Comparison of ENCODE assay signal across 8 cellular contexts in genomic region chr2:231785413-231785812, GRCh38. TPM values are rescaled to one million over a fixed set of nuclear protein-coding genes. Genes with fewer than 3 reads are reported as not detected.
A peak's percentile ranks its signal among the peaks of the same experiment; 100 is the strongest.
DNase-seq lines count a peak whose midpoint lies in the region; ATAC-seq and TF ChIP-seq lines count a peak whose summit lies in the region.
"Had no signal": no experiment of that assay in that cellular context is flagged by ENCODE, and none has a peak within 500 bp of the region (broad histone marks: within the 10 kb centered on the region; RNA-seq: fewer than 3 reads in every experiment).

No MANE protein-coding gene starts in this region.

- 98% methylated on average over 2 of the region's 2 CpGs; no CpG with 5 or more reads in 1 of the 2 experiments for WGBS in endodermal cell (ENCODE audit: insufficient coverage in 1 of 2, insufficient read length in 1 of 2), 2 experiments
- WGBS in prostate gland = 85% methylated on average over 2 of the region's 2 CpGs

- H3K27ac ChIP-seq in OCI-LY7 (ENCODE audit: low read depth, low read length, poor library complexity, severe bottlenecking) = peak overlapping the region; percentile 45
- no peak overlapping the region for H3K27ac ChIP-seq in endodermal cell (ENCODE audit: low read depth, low read length)
- no peak overlapping the region for H3K27ac ChIP-seq in prostate gland

- H3K4me3 ChIP-seq in H7 (ENCODE audit: insufficient read depth, low read depth, low read length) (peak overlapping the region; percentile 98), OCI-LY7 (ENCODE audit: low read depth, low read length, poor library complexity, severe bottlenecking) (peak overlapping the region; percentile 99), endodermal cell (ENCODE audit: low read length) (peak overlapping the region; percentile 84), retinal pigment epithelial cell (ENCODE audit: low read length) (peak overlapping the region; percentile 88), prostate gland (no peak overlapping the region)

- H3K36me3 ChIP-seq in H7 (replicated peaks; ENCODE audit: control insufficient read depth, insufficient read depth, low read length) (peaks cover 11% of the 10 kb centered on the region), OCI-LY7 (ENCODE audit: insufficient read depth, low read length) (peaks cover 23% of the 10 kb centered on the region), endodermal cell (ENCODE audit: control insufficient read depth, insufficient read depth, low read length) (peaks cover 21% of the 10 kb centered on the region), prostate gland (no peaks in the 10 kb centered on the region)

- H3K9me2 ChIP-seq in OCI-LY7 (ENCODE audit: insufficient read depth, low read length) = no peaks in the 10 kb centered on the region

- H3K4me1 Mint-ChIP-seq in endodermal cell = peaks cover 30% of the 10 kb centered on the region

- DNase-seq in H7 = no peak
- no peak for DNase-seq in OCI-LY7 (ENCODE audit: low spot score)
- no peak for DNase-seq in endodermal cell
- no peak for DNase-seq in retinal pigment epithelial cell (ENCODE audit: low read depth)
- no peak for DNase-seq in prostate gland (ENCODE audit: low spot score)
- no peak for DNase-seq in NCI-H1417 treated with DMSO at 0.1 percent for 48 hours (lab: John Stamatoyannopoulos, UW)

- H3K4me1 ChIP-seq in OCI-LY7 (ENCODE audit: insufficient read depth, low read length, poor library complexity, severe bottlenecking) (peaks cover 42% of the 10 kb centered on the region), endodermal cell (ENCODE audit: control insufficient read depth, insufficient read depth, low read length) (peaks cover 9% of the 10 kb centered on the region), prostate gland (replicated peaks) (no peaks in the 10 kb centered on the region)

- H2AFZ ChIP-seq in OCI-LY7 (ENCODE audit: low read length) = peak overlapping the region; percentile 90

- peaks cover 8% of the 10 kb centered on the region for H3K36me3 Mint-ChIP-seq in endodermal cell (ENCODE audit: low read depth)

- no peak for TF ChIP-seq POLR2A in prostate gland (IDR thresholded peaks at IDR 0.05)

- H3K9me3 ChIP-seq in OCI-LY7 (ENCODE audit: low read length) (no peaks in the 10 kb centered on the region), endodermal cell (ENCODE audit: control insufficient read depth, low read length) (no peaks in the 10 kb centered on the region), prostate gland (no peaks in the 10 kb centered on the region)
- H3K9me3 ChIP-seq: esophagus muscularis mucosa had no signal

- no peak for ATAC-seq in HG02678 (IDR thresholded peaks at IDR 0.05; ENCODE audit: unreplicated experiment)

- peak overlapping the region; percentile 97 for H3K27ac Mint-ChIP-seq in endodermal cell

- H3K4me3 Mint-ChIP-seq in endodermal cell = peak overlapping the region; percentile 84

- no peaks in the 10 kb centered on the region for H3K27me3 Mint-ChIP-seq in endodermal cell (ENCODE audit: insufficient read depth)

- POLR2A ChIA-PET in OCI-LY7 (lab: Charles Lee) = interaction anchor here (0.6 to 1.9 kb wide), 4 partner anchors 108 to 174 kb away, joined by 3 to 7 read pairs (median 6); no protein-coding TSS in a partner anchor

- TF ChIP-seq CTCF in OCI-LY7 (conservative IDR thresholded peaks at IDR 0.05; ENCODE audit: low read length) (no peak), endodermal cell (conservative IDR thresholded peaks at IDR 0.05) (no peak), retinal pigment epithelial cell (conservative IDR thresholded peaks at IDR 0.05; ENCODE audit: low read depth, low read length) (no peak), prostate gland (IDR thresholded peaks at IDR 0.05) (no peak)

- peaks cover 67% of the 10 kb centered on the region for H3K79me2 ChIP-seq in OCI-LY7 (ENCODE audit: insufficient read depth, low read depth, low read length)

- no peaks in the 10 kb centered on the region for H3K9me3 Mint-ChIP-seq in endodermal cell

- H3K27me3 ChIP-seq in H7 (ENCODE audit: control insufficient read depth, insufficient read depth, low read length) (no peaks in the 10 kb centered on the region; the same call in 1 of the 2 replicates), endodermal cell (ENCODE audit: control insufficient read depth, insufficient read depth, low read length, poor library complexity, severe bottlenecking) (no peaks in the 10 kb centered on the region), prostate gland (replicated peaks; ENCODE audit: insufficient read depth) (no peaks in the 10 kb centered on the region)
- H3K27me3 ChIP-seq: esophagus muscularis mucosa had no signal

- no TSS peak for BruUV-seq in OCI-LY7 (replicated peaks; lab: Mats Ljungman, UMichigan)

- peak overlapping the region; percentile 73 for H3K9ac ChIP-seq in endodermal cell (ENCODE audit: extremely low read depth, low read length, poor library complexity, severe bottlenecking)

- intact Hi-C loops in OCI-LY7 (cut with micrococcal nuclease; ENCODE audit: unreplicated experiment) = no loop called here
- intact Hi-C loops in prostate gland (cut with DNase I) = loop anchor here (10.0 kb wide), 1 partner anchor 179 kb away; the partner anchor contains the start of gene DIS3L2

- peaks cover 12% of the 10 kb centered on the region for H4K20me1 ChIP-seq in OCI-LY7 (ENCODE audit: insufficient read depth, low read length)

- CTCF ChIA-PET in OCI-LY7 (lab: Charles Lee; ENCODE audit: unreplicated experiment) = no interaction called here

- H3K4me2 ChIP-seq in OCI-LY7 (ENCODE audit: low read length) = peak overlapping the region; percentile 94

RNA-seq across cellular contexts. Expression of gene COPS7B, which starts 0.8 kb away (rescaled TPM):
- 43.4 and 44.4 TPM in 2 replicates for total RNA-seq in H7 (2014; rRNA removed; shearing (Covaris generic))
- 50.6 and 55.5 TPM in 2 replicates for total RNA-seq in OCI-LY7 (2014; rRNA removed; shearing (Covaris generic))
- 76.6 and 86.8 TPM in 2 replicates for total RNA-seq in OCI-LY7 (2022)
- 10 to 100 TPM; 55.0 to 67.1 TPM for total RNA-seq in endodermal cell
- 69.5 TPM for polyA plus RNA-seq in endodermal cell (2013, experiment 1 of 2)
- polyA plus RNA-seq in endodermal cell (2013, experiment 2 of 2) = 60.9 TPM
- total RNA-seq in prostate gland = 10 to 100 TPM; 20.4 to 42.7 TPM

RNA-seq across cellular contexts. Expression of gene PDE6D, which starts 4.3 kb away (rescaled TPM):
- 28.9 and 30.1 TPM in 2 replicates for total RNA-seq in H7 (2014; rRNA removed; shearing (Covaris generic))
- total RNA-seq in OCI-LY7 (2014; rRNA removed; shearing (Covaris generic)) = 47.4 and 50.3 TPM in 2 replicates
- total RNA-seq in OCI-LY7 (2022) = 49.0 and 54.6 TPM in 2 replicates
- 10 to 100 TPM; 24.7 to 25.5 TPM for total RNA-seq in endodermal cell
- 41.2 TPM for polyA plus RNA-seq in endodermal cell (2013, experiment 1 of 2)
- polyA plus RNA-seq in endodermal cell (2013, experiment 2 of 2) = 39.2 TPM
- 10 to 100 TPM; 17.3 to 31.8 TPM for total RNA-seq in prostate gland

Comparison
In these comparisons a context has a peak if more than half of its experiments do, and no peak if none do; other contexts are left out.
1. H3K4me3 ChIP-seq: peak in H7 (single experiment), OCI-LY7 (single experiment), endodermal cell (single experiment) and retinal pigment epithelial cell (single experiment); none in prostate gland (0 of 2).